Comparison of ENCODE assay signal across 22 cellular contexts in the genomic region with DNA sequence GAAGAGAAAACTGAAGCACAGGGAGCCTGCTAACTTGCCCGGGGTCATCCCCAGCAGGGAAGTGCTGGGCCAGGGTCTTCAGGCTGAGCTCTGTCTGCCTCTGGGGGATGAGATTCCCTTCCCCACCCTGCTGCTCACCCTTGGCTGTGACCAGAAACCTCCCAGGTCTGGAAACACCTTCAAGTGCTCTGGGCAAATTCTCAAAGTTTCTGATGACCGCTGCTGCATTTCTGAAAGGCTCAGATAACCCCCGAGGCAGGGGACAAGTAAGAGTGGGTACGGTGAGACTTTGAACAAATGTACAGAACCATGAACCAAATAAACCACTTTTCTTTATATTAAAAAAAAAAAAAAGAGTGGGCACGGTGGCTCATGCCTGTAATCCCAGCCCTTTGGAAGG. TPM values are rescaled to one million over a fixed set of nuclear protein-coding genes. Genes with fewer than 3 reads are reported as not detected.
DNase-seq lines count a peak whose midpoint lies in the region; ATAC-seq and TF ChIP-seq lines count a peak whose summit lies in the region.
"Had no signal": no experiment of that assay in that cellular context is flagged by ENCODE, and none has a peak within 500 bp of the region (broad histone marks: within the 10 kb centered on the region; RNA-seq: fewer than 3 reads in every experiment).

No MANE protein-coding gene starts in this region.

- H3K9ac ChIP-seq in SK-N-SH, result peak overlapping the region; percentile 68; the same call in 1 of the 2 replicates
- H3K9ac ChIP-seq: neural progenitor cell had no signal

- intact Hi-C loops in esophagus muscularis mucosa (cut with DNase I), result no loop called here
- intact Hi-C loops in psoas muscle (cut with DNase I), result no loop called here

- TF ChIP-seq EP300 in SK-N-SH (IDR thresholded peaks at IDR 0.05; ENCODE audit: borderline replicate concordance in 1 of 2, low read depth in 1 of 2, low read length in 1 of 2) (no peak), esophagus muscularis mucosa (IDR thresholded peaks at IDR 0.05) (no peak)

- POLR2A ChIA-PET in SK-N-SH (lab: Yijun Ruan, JAX), result no interaction called here

- H3K4me3 ChIP-seq in SK-N-SH (ENCODE audit: low read depth in 2 of 2, low read length in 1 of 2) (no peak overlapping the region), esophagus muscularis mucosa (no peak overlapping the region), psoas muscle (no peak overlapping the region), urinary bladder (ENCODE audit: low read depth, low read length) (no peak overlapping the region)
- H3K4me3 ChIP-seq: colonic mucosa, lung, neural progenitor cell had no signal

- H4K20me1 ChIP-seq in SK-N-SH (ENCODE audit: insufficient read depth), result no peaks in the 10 kb centered on the region

- H3K9me2 ChIP-seq in SK-N-SH, result no peaks in the 10 kb centered on the region

- no peak for TF ChIP-seq RAD21 in SK-N-SH (IDR thresholded peaks at IDR 0.05; ENCODE audit: low read length)

- TF ChIP-seq CTCF in SK-N-SH (IDR thresholded peaks at IDR 0.05) (no peak), esophagus muscularis mucosa (IDR thresholded peaks at IDR 0.05) (no peak), psoas muscle (IDR thresholded peaks at IDR 0.05) (no peak)

- H3K4me1 ChIP-seq in SK-N-SH (ENCODE audit: control insufficient read depth in 1 of 2, insufficient read depth in 2 of 2, low read depth in 1 of 2, low read length in 1 of 2), result peaks cover 57 to 95% of the 10 kb centered on the region in 2 experiments
- peaks cover 46 to 100% (median 93%) of the 10 kb centered on the region in 4 donors for H3K4me1 ChIP-seq in esophagus muscularis mucosa
- H3K4me1 ChIP-seq in psoas muscle, result peaks cover 6% of the 10 kb centered on the region
- H3K4me1 ChIP-seq in urinary bladder (ENCODE audit: insufficient read depth), result no peaks in the 10 kb centered on the region
- H3K4me1 ChIP-seq: colonic mucosa, neural progenitor cell had no signal

- peak overlapping the region; percentile 92 to 97 for H3K27ac ChIP-seq in SK-N-SH (ENCODE audit: low read depth in 2 of 2, low read length in 1 of 2)
- peak overlapping the region; percentile 78 to 91 (median 86) for H3K27ac ChIP-seq in esophagus muscularis mucosa (replicated peaks in 1 of 4)
- H3K27ac ChIP-seq in psoas muscle, result peak overlapping the region; percentile 47
- H3K27ac ChIP-seq in urinary bladder (ENCODE audit: low read depth), result peak overlapping the region; percentile 49
- H3K27ac ChIP-seq: 22Rv1, neural progenitor cell had no signal

- H3K9me3 ChIP-seq in SK-N-SH, result no peaks in the 10 kb centered on the region
- no peaks in the 10 kb centered on the region for H3K9me3 ChIP-seq in esophagus muscularis mucosa
- no peaks in the 10 kb centered on the region for H3K9me3 ChIP-seq in psoas muscle
- H3K9me3 ChIP-seq: colonic mucosa had no signal

- 0 out of 2 replicates have a peak overlapping the region, but pooled peaks have one; percentile 25 for H3K4me2 ChIP-seq in SK-N-SH
- H3K4me2 ChIP-seq: neural progenitor cell had no signal

- ATAC-seq in SK-N-SH treated with all-trans-retinoic acid at 6 μM for 48 hours, result no peak
- ATAC-seq in psoas muscle, result no peak
- no peak for ATAC-seq in GM21360 (IDR thresholded peaks at IDR 0.05; ENCODE audit: unreplicated experiment)
- ATAC-seq: stimulated activated naive CD8-positive, alpha-beta T cell treated with anti-CD3 and anti-CD28 coated beads, Interleukin-15, amount 100 ng/mL, for 72 hours had no signal

- CTCF ChIA-PET in SK-N-SH (lab: Yijun Ruan, JAX), result interaction anchor here (0.8 to 10.8 kb wide), 7 partner anchors 16 to 69 kb away, joined by 3 to 68 read pairs (median 31); partner anchors contain the start of gene LTBP2

- H3F3A ChIP-seq in SK-N-SH (replicated peaks; ENCODE audit: insufficient read depth), result peaks cover 46% of the 10 kb centered on the region

- TF ChIP-seq POLR2A in esophagus muscularis mucosa (IDR thresholded peaks at IDR 0.05; ENCODE audit: low read depth), result no peak

- H3K36me3 ChIP-seq in SK-N-SH (replicated peaks in 1 of 2; ENCODE audit: control insufficient read depth in 1 of 2, insufficient read depth in 2 of 2, low read length in 1 of 2) (peaks cover 12% of the 10 kb centered on the region in 2 experiments), esophagus muscularis mucosa (no peaks in the 10 kb centered on the region), psoas muscle (ENCODE audit: insufficient read depth in 1 of 2, low read depth in 1 of 2) (no peaks in the 10 kb centered on the region), urinary bladder (ENCODE audit: insufficient read depth) (no peaks in the 10 kb centered on the region)
- H3K36me3 ChIP-seq: colonic mucosa, neural progenitor cell had no signal

- DNase-seq in SK-N-SH, result no peak
- no peak for DNase-seq in esophagus muscularis mucosa (ENCODE audit: extremely low spot score)
- DNase-seq in psoas muscle, result peak in 1 of 2 donors; percentile 29
- no peak for DNase-seq in amygdala (lab: John Stamatoyannopoulos, UW)
- DNase-seq in 8988T, result no peak
- DNase-seq: activated CD4-positive, alpha-beta T cell treated with anti-CD3 and anti-CD28 coated beads, Interleukin-2, amount 10 ng/mL, durations not matched to agents 24 days and 14 days; activated T-cell treated with anti-CD3 and anti-CD28 coated beads, Interleukin-2, amount 50 U/mL, for 48 hours; CD4-positive, alpha-beta memory T cell; colonic mucosa; MM.1S; NCI-H2081; NCI-H774; SHP77; small intestine; stimulated activated naive CD8-positive, alpha-beta T cell treated with anti-CD3 and anti-CD28 coated beads, Interleukin-15, amount 100 ng/mL, for 72 hours; T1000 had no signal

- peaks cover 80% of the 10 kb centered on the region for H3K79me2 ChIP-seq in SK-N-SH (ENCODE audit: insufficient read depth)

- H2AFZ ChIP-seq in SK-N-SH (ENCODE audit: low read depth), result no peak overlapping the region
- H2AFZ ChIP-seq: neural progenitor cell had no signal

- no peaks in the 10 kb centered on the region for H3K27me3 ChIP-seq in SK-N-SH (ENCODE audit: insufficient read depth)
- H3K27me3 ChIP-seq in esophagus muscularis mucosa, result no peaks in the 10 kb centered on the region
- peaks cover 0 to 2% (median 0%) of the 10 kb centered on the region in 3 donors for H3K27me3 ChIP-seq in psoas muscle (ENCODE audit: insufficient read depth in 3 of 3, low read length in 2 of 3)
- H3K27me3 ChIP-seq: colonic mucosa, neural progenitor cell had no signal

- 86% methylated on average over 5 of the region's 5 CpGs for WGBS in SK-N-SH (ENCODE audit: low lambda C conversion rate)
- 84% methylated on average over 5 of the region's 5 CpGs for WGBS in esophagus muscularis mucosa
- WGBS in psoas muscle, 3 donors, result 93 to 96% (median 95%) methylated on average over 5 of the region's 5 CpGs
- 81% methylated on average over 5 of the region's 5 CpGs for WGBS in urinary bladder

TF ChIP-seq in SK-N-SH, 30 proteins besides CTCF, POLR2A, EP300 and RAD21:
- TF ChIP-seq MAX (IDR thresholded peaks at IDR 0.05; ENCODE audit: low read depth) (no peak), CHD2 (IDR thresholded peaks at IDR 0.05; ENCODE audit: low read length, partially characterized antibody) (peak; percentile 5)

TF ChIP-seq in SK-N-SH treated with all-trans-retinoic acid at 6 μM for 48 hours, 23 proteins besides CTCF, POLR2A, EP300 and RAD21 (continues in another document):
- no peak for TF ChIP-seq ARNTL (CRISPR knock-in tag; IDR thresholded peaks at IDR 0.05; ENCODE audit: borderline replicate concordance, low read depth)
- no peak for TF ChIP-seq ESRRG (CRISPR knock-in tag; IDR thresholded peaks at IDR 0.05)
- TF ChIP-seq TOX (CRISPR knock-in tag; IDR thresholded peaks at IDR 0.05; ENCODE audit: borderline replicate concordance), result no peak
- TF ChIP-seq, protein P1, sequence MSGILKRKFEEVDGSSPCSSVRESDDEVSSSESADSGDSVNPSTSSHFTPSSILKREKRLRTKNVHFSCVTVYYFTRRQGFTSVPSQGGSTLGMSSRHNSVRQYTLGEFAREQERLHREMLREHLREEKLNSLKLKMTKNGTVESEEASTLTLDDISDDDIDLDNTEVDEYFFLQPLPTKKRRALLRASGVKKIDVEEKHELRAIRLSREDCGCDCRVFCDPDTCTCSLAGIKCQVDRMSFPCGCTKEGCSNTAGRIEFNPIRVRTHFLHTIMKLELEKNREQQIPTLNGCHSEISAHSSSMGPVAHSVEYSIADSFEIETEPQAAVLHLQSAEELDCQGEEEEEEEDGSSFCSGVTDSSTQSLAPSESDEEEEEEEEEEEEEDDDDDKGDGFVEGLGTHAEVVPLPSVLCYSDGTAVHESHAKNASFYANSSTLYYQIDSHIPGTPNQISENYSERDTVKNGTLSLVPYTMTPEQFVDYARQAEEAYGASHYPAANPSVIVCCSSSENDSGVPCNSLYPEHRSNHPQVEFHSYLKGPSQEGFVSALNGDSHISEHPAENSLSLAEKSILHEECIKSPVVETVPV (CRISPR knock-in tag; IDR thresholded peaks at IDR 0.05), result no peak
- TF ChIP-seq TCF4 (CRISPR knock-in tag; IDR thresholded peaks at IDR 0.05; ENCODE audit: borderline replicate concordance), result no peak
- no peak for TF ChIP-seq PATZ1 (CRISPR knock-in tag; IDR thresholded peaks at IDR 0.05; ENCODE audit: borderline replicate concordance)
- no peak for TF ChIP-seq BACH2 (CRISPR knock-in tag; IDR thresholded peaks at IDR 0.05; ENCODE audit: borderline replicate concordance)

RNA-seq across cellular contexts. Expression of gene LTBP2, which starts 41.3 kb away (rescaled TPM):
- polyA plus RNA-seq in SK-N-SH (2012; rRNA removed) (34.4 and 58.8 TPM in 2 replicates), psoas muscle (1 to 10 TPM; 2.4 to 6.1 (median 3.2) TPM), urinary bladder (6.8 TPM)
- polyA plus RNA-seq in SK-N-SH (2012; cell fraction: cytosol; rRNA removed), result 30.9 and 41.3 TPM in 2 replicates
- polyA plus RNA-seq in SK-N-SH (2012; cell fraction: nucleus; rRNA removed), result 136 and 138 TPM in 2 replicates
- total RNA-seq in esophagus muscularis mucosa (100 to 1,000 TPM in 2 of 4 donors, 10 to 100 TPM in 2; 62.0 to 151 (median 109) TPM), psoas muscle (10 to 100 TPM; 11.8 to 51.4 (median 24.2) TPM), urinary bladder (26.7 TPM)
